In the genomic region with DNA sequence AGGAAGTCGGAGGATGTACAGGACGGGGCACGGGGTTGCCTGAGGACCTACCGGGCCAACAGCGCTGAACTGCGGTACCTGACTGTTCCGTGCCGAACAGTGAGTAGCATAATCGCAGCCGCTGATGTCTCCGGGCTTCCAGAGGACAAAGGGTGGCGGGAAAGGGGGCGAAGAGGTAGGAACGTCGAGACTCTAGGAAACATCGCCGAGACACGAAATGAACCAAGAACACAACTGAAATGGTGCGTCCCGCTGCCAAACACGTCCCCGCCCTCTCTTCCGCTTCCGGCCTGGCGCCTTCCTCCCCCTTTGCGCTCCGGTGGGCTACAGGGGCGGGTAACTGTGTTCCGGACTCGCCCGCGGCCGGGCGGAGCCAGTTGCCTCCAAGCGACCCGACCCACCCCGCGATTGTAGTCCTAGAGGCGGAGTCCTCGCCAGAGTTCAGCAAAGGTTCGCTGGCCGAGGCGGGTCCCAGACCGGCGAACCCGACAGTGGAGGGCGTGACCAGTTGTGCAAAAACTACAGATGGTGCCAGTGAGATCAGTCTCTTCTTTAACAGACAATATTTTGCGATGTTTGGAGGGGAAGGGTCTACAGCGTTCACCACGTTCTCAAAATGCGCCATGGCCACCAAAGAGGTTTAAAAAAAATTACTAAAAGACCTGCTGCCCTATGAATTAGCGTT, we compare ENCODE assay signal across 1 cellular context.
A peak's percentile ranks its signal among the peaks of the same experiment; 100 is the strongest.
TF ChIP-seq lines count a peak whose summit lies in the region.

A gene (minus strand): TSS at position 257 of the 685 bp plus-strand sequence. CDS start 54 bp downstream, at position 203.

TF ChIP-seq in K562, 482 proteins besides CTCF, POLR2A, EP300 and RAD21 (continued from another document and continues in another):
- TF ChIP-seq, protein P1, sequence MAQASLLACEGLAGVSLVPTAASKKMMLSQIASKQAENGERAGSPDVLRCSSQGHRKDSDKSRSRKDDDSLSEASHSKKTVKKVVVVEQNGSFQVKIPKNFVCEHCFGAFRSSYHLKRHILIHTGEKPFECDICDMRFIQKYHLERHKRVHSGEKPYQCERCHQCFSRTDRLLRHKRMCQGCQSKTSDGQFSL (CRISPR knock-in tag; IDR thresholded peaks at IDR 0.05): no peak
- TF ChIP-seq, protein P1 (tag; IDR thresholded peaks at IDR 0.05): no peak
- TF ChIP-seq ELF2 (CRISPR knock-in tag; IDR thresholded peaks at IDR 0.05) (peak; percentile 73), ZNF75A (CRISPR knock-in tag; IDR thresholded peaks at IDR 0.05) (no peak), PTRF (tag; IDR thresholded peaks at IDR 0.05) (no peak), TCF7 (IDR thresholded peaks at IDR 0.05; ENCODE audit: borderline replicate concordance) (no peak), TEAD2 (tag; IDR thresholded peaks at IDR 0.05) (no peak), BRD4 (IDR thresholded peaks at IDR 0.05) (no peak), KDM5B (IDR thresholded peaks at IDR 0.05; ENCODE audit: insufficient replicate concordance, low read depth, low read length) (peak; percentile 70), DIDO1 (tag; IDR thresholded peaks at IDR 0.05; ENCODE audit: low read depth) (peak; percentile 98), RNF2 (IDR thresholded peaks at IDR 0.05) (peak; percentile 60; the same call in 1 of the 2 replicates), HSF4 (CRISPR knock-in tag; IDR thresholded peaks at IDR 0.05; ENCODE audit: borderline replicate concordance) (no peak), KAT8 (IDR thresholded peaks at IDR 0.05; ENCODE audit: low read depth) (no peak), HMG20A (CRISPR knock-in tag; conservative IDR thresholded peaks at IDR 0.05) (no peak), MTF1 (CRISPR knock-in tag; IDR thresholded peaks at IDR 0.05; ENCODE audit: borderline replicate concordance) (no peak), STAT5B (CRISPR knock-in tag; IDR thresholded peaks at IDR 0.05) (no peak), PCBP2 (IDR thresholded peaks at IDR 0.05; ENCODE audit: low read depth, low read length, poor library complexity, severe bottlenecking) (no peak), TEAD1 (CRISPR knock-in tag; IDR thresholded peaks at IDR 0.05) (0 out of 4 replicates have a peak, but pooled peaks of 1 of the 2 experiments have one; percentile 25), NFE2L1 (tag; IDR thresholded peaks at IDR 0.05; ENCODE audit: borderline replicate concordance, low read depth) (no peak), ZNF384 (IDR thresholded peaks at IDR 0.05; ENCODE audit: low read depth, low read length) (peak; percentile 53), RBM15 (IDR thresholded peaks at IDR 0.05; ENCODE audit: insufficient read depth, low read length) (no peak), TAF9B (IDR thresholded peaks at IDR 0.05; ENCODE audit: partially characterized antibody) (peak; percentile 77), CHD2 (IDR thresholded peaks at IDR 0.05; ENCODE audit: low read depth, low read length) (no peak), TCF7L2 (IDR thresholded peaks at IDR 0.05; ENCODE audit: low read depth, low read length) (no peak), BMI1 (IDR thresholded peaks at IDR 0.05; ENCODE audit: low read length) (no peak), SUPT5H (IDR thresholded peaks at IDR 0.05) (peak; percentile 86), ELF4 (CRISPR knock-in tag; IDR thresholded peaks at IDR 0.05) (peak; percentile 20; the same call in 1 of the 2 replicates), ZEB2 (IDR thresholded peaks at IDR 0.05) (peak; percentile 98), PML (IDR thresholded peaks at IDR 0.05; ENCODE audit: low read length) (peak; percentile 67; the same call in 1 of the 2 replicates), ZBED1 (IDR thresholded peaks at IDR 0.05) (no peak), ZBTB17 (CRISPR knock-in tag; IDR thresholded peaks at IDR 0.05) (no peak), FOXM1 (IDR thresholded peaks at IDR 0.05; ENCODE audit: low read depth) (no peak), FOXM1 (CRISPR knock-in tag; IDR thresholded peaks at IDR 0.05; ENCODE audit: low read depth) (no peak), JUND (IDR thresholded peaks at IDR 0.05; ENCODE audit: borderline replicate concordance, low read depth, low read length) (peak; percentile 63), JUND (tag; IDR thresholded peaks at IDR 0.05; ENCODE audit: borderline replicate concordance, low read depth, low read length) (peak; percentile 26; the same call in 1 of the 3 replicates), TAL1 (IDR thresholded peaks at IDR 0.05) (0 out of 2 replicates have a peak, but pooled peaks have one; percentile 22), CTBP1 (IDR thresholded peaks at IDR 0.05; ENCODE audit: borderline replicate concordance) (peak; percentile 91), SMARCE1 (IDR thresholded peaks at IDR 0.05) (no peak), HMGN3 (IDR thresholded peaks at IDR 0.05; ENCODE audit: borderline replicate concordance, extremely low read depth, insufficient read length, low read depth, low read length) (peak; percentile 92), NR2C2 (CRISPR knock-in tag; IDR thresholded peaks at IDR 0.05) (peak; percentile 82; the same call in 1 of the 2 replicates), NR2C2 (tag; IDR thresholded peaks at IDR 0.05) (peak; percentile 91)
- TF ChIP-seq, protein P2, sequence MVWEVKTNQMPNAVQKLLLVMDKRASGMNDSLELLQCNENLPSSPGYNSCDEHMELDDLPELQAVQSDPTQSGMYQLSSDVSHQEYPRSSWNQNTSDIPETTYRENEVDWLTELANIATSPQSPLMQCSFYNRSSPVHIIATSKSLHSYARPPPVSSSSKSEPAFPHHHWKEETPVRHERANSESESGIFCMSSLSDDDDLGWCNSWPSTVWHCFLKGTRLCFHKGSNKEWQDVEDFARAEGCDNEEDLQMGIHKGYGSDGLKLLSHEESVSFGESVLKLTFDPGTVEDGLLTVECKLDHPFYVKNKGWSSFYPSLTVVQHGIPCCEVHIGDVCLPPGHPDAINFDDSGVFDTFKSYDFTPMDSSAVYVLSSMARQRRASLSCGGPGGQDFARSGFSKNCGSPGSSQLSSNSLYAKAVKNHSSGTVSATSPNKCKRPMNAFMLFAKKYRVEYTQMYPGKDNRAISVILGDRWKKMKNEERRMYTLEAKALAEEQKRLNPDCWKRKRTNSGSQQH (CRISPR knock-in tag; IDR thresholded peaks at IDR 0.05): no peak
- TF ChIP-seq, protein P3, sequence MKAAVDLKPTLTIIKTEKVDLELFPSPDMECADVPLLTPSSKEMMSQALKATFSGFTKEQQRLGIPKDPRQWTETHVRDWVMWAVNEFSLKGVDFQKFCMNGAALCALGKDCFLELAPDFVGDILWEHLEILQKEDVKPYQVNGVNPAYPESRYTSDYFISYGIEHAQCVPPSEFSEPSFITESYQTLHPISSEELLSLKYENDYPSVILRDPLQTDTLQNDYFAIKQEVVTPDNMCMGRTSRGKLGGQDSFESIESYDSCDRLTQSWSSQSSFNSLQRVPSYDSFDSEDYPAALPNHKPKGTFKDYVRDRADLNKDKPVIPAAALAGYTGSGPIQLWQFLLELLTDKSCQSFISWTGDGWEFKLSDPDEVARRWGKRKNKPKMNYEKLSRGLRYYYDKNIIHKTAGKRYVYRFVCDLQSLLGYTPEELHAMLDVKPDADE (conservative IDR thresholded peaks at IDR 0.05; ENCODE audit: control insufficient read depth, low read depth, low read length): peak; percentile 73; the same call in 1 of the 2 replicates
- TF ChIP-seq, protein P4, sequence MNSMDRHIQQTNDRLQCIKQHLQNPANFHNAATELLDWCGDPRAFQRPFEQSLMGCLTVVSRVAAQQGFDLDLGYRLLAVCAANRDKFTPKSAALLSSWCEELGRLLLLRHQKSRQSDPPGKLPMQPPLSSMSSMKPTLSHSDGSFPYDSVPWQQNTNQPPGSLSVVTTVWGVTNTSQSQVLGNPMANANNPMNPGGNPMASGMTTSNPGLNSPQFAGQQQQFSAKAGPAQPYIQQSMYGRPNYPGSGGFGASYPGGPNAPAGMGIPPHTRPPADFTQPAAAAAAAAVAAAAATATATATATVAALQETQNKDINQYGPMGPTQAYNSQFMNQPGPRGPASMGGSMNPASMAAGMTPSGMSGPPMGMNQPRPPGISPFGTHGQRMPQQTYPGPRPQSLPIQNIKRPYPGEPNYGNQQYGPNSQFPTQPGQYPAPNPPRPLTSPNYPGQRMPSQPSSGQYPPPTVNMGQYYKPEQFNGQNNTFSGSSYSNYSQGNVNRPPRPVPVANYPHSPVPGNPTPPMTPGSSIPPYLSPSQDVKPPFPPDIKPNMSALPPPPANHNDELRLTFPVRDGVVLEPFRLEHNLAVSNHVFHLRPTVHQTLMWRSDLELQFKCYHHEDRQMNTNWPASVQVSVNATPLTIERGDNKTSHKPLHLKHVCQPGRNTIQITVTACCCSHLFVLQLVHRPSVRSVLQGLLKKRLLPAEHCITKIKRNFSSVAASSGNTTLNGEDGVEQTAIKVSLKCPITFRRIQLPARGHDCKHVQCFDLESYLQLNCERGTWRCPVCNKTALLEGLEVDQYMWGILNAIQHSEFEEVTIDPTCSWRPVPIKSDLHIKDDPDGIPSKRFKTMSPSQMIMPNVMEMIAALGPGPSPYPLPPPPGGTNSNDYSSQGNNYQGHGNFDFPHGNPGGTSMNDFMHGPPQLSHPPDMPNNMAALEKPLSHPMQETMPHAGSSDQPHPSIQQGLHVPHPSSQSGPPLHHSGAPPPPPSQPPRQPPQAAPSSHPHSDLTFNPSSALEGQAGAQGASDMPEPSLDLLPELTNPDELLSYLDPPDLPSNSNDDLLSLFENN (IDR thresholded peaks at IDR 0.05; ENCODE audit: low read depth in 2 of 2, low read length in 2 of 2): no peak
- TF ChIP-seq, protein P5, sequence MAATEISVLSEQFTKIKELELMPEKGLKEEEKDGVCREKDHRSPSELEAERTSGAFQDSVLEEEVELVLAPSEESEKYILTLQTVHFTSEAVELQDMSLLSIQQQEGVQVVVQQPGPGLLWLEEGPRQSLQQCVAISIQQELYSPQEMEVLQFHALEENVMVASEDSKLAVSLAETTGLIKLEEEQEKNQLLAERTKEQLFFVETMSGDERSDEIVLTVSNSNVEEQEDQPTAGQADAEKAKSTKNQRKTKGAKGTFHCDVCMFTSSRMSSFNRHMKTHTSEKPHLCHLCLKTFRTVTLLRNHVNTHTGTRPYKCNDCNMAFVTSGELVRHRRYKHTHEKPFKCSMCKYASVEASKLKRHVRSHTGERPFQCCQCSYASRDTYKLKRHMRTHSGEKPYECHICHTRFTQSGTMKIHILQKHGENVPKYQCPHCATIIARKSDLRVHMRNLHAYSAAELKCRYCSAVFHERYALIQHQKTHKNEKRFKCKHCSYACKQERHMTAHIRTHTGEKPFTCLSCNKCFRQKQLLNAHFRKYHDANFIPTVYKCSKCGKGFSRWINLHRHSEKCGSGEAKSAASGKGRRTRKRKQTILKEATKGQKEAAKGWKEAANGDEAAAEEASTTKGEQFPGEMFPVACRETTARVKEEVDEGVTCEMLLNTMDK (IDR thresholded peaks at IDR 0.05; ENCODE audit: borderline replicate concordance, insufficient read depth, low read depth, low read length, poor library complexity, severe bottlenecking): no peak
- TF ChIP-seq, protein P6, sequence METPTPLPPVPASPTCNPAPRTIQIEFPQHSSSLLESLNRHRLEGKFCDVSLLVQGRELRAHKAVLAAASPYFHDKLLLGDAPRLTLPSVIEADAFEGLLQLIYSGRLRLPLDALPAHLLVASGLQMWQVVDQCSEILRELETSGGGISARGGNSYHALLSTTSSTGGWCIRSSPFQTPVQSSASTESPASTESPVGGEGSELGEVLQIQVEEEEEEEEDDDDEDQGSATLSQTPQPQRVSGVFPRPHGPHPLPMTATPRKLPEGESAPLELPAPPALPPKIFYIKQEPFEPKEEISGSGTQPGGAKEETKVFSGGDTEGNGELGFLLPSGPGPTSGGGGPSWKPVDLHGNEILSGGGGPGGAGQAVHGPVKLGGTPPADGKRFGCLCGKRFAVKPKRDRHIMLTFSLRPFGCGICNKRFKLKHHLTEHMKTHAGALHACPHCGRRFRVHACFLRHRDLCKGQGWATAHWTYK (CRISPR knock-in tag; IDR thresholded peaks at IDR 0.05): 0 out of 2 replicates have a peak, but pooled peaks have one; percentile 27
- TF ChIP-seq, protein P7, sequence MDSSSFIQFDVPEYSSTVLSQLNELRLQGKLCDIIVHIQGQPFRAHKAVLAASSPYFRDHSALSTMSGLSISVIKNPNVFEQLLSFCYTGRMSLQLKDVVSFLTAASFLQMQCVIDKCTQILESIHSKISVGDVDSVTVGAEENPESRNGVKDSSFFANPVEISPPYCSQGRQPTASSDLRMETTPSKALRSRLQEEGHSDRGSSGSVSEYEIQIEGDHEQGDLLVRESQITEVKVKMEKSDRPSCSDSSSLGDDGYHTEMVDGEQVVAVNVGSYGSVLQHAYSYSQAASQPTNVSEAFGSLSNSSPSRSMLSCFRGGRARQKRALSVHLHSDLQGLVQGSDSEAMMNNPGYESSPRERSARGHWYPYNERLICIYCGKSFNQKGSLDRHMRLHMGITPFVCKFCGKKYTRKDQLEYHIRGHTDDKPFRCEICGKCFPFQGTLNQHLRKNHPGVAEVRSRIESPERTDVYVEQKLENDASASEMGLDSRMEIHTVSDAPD (CRISPR knock-in tag; IDR thresholded peaks at IDR 0.05): no peak
- TF ChIP-seq, protein P8, sequence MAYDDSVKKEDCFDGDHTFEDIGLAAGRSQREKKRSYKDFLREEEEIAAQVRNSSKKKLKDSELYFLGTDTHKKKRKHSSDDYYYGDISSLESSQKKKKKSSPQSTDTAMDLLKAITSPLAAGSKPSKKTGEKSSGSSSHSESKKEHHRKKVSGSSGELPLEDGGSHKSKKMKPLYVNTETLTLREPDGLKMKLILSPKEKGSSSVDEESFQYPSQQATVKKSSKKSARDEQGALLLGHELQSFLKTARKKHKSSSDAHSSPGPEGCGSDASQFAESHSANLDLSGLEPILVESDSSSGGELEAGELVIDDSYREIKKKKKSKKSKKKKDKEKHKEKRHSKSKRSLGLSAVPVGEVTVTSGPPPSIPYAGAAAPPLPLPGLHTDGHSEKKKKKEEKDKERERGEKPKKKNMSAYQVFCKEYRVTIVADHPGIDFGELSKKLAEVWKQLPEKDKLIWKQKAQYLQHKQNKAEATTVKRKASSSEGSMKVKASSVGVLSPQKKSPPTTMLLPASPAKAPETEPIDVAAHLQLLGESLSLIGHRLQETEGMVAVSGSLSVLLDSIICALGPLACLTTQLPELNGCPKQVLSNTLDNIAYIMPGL (CRISPR knock-in tag; IDR thresholded peaks at IDR 0.05): no peak
